Comparison of ENCODE assay signal across 19 cellular contexts in genomic region chr1:16256478-16256877, GRCh38. TPM values are rescaled to one million over a fixed set of nuclear protein-coding genes. Genes with fewer than 3 reads are reported as not detected.
DNase-seq lines count a peak whose midpoint lies in the region; ATAC-seq and TF ChIP-seq lines count a peak whose summit lies in the region.
"Had no signal": no experiment of that assay in that cellular context is flagged by ENCODE, and none has a peak within 500 bp of the region (broad histone marks: within the 10 kb centered on the region; RNA-seq: fewer than 3 reads in every experiment).

No MANE protein-coding gene starts in this region.

- H3K36me3 ChIP-seq in GM23338 (ENCODE audit: insufficient read depth) (peaks cover 6% of the 10 kb centered on the region; the same call in 1 of the 2 replicates), trophoblast cell (ENCODE audit: control insufficient read depth in 1 of 2, insufficient read depth in 2 of 2, low read length in 2 of 2) (peaks cover 13 to 19% of the 10 kb centered on the region in 2 experiments)

- no peak overlapping the region for H2BK12ac ChIP-seq in trophoblast cell (ENCODE audit: low read length)

- H2AFZ ChIP-seq in GM23338 (no peak overlapping the region), trophoblast cell (ENCODE audit: insufficient read depth, low read length, poor library complexity) (no peak overlapping the region)

- H3K23ac ChIP-seq in trophoblast cell (ENCODE audit: low read length) = no peak overlapping the region

- no peaks in the 10 kb centered on the region; the same call in 1 of the 2 replicates for H3K79me2 ChIP-seq in GM23338 (replicated peaks; ENCODE audit: insufficient read depth)
- H3K79me2 ChIP-seq in trophoblast cell (ENCODE audit: control insufficient read depth, insufficient read depth, low read length, poor library complexity) = no peaks in the 10 kb centered on the region

- no peak overlapping the region for H2BK5ac ChIP-seq in trophoblast cell (ENCODE audit: low read depth, low read length, poor library complexity)

- H3K4me1 ChIP-seq in GM23338 (ENCODE audit: insufficient read depth) (peaks cover 4% of the 10 kb centered on the region; the same call in 1 of the 2 replicates), trophoblast cell (ENCODE audit: control insufficient read depth in 1 of 2, insufficient read depth in 2 of 2, low read length in 2 of 2) (peaks cover 0 to 3% of the 10 kb centered on the region in 2 experiments)

- no peaks in the 10 kb centered on the region for H3K27me3 ChIP-seq in CD4-positive, alpha-beta T cell (ENCODE audit: control insufficient read depth, insufficient read depth, low read length)
- H3K27me3 ChIP-seq in GM23338 (ENCODE audit: insufficient read depth) = no peaks in the 10 kb centered on the region
- H3K27me3 ChIP-seq in trophoblast cell (ENCODE audit: insufficient read depth, low read length) = no peaks in the 10 kb centered on the region

- H3K9me3 ChIP-seq in CD4-positive, alpha-beta T cell (ENCODE audit: control insufficient read depth, low read length) = no peaks in the 10 kb centered on the region
- H3K9me3 ChIP-seq in trophoblast cell (ENCODE audit: insufficient read depth, low read depth, low read length) = no peaks in the 10 kb centered on the region

- peaks cover 65% of the 10 kb centered on the region for H3K36me3 Mint-ChIP-seq in CD4-positive, alpha-beta T cell (ENCODE audit: low read depth)
- H3K36me3 Mint-ChIP-seq in GM23338 (ENCODE audit: low read depth) (peaks cover 2% of the 10 kb centered on the region; the same call in 2 of the 3 replicates), brain (peaks cover 59% of the 10 kb centered on the region)

- no peak for DNase-seq in CD4-positive, alpha-beta T cell
- DNase-seq in GM23338 (ENCODE audit: low spot score) (no peak), trophoblast cell (peak; percentile 52 to 60), RWPE1 (ENCODE audit: low spot score) (no peak), erythroblast (lab: John Stamatoyannopoulos, UW) (no peak)
- DNase-seq: CD4-positive, CD25-positive, alpha-beta regulatory T cell; DND-41; NCI-H1105; NCI-H146; NCI-H2029 treated with DMSO at 0.1 percent for 48 hours; NCI-H226; NCI-H510A treated with DMSO at 0.1 percent for 48 hours; NCI-H748 treated with DMSO at 0.1 percent for 48 hours; NK-92 treated with Interleukin-12 subunit alpha and Interleukin-12 subunit beta, amount 100 ng/mL, for 24 hours; SIG-M5 had no signal

- H3K27ac ChIP-seq in CD4-positive, alpha-beta T cell (ENCODE audit: low read depth, low read length) = no peak overlapping the region
- H3K27ac ChIP-seq in GM23338 (ENCODE audit: low read depth) (no peak overlapping the region), trophoblast cell (ENCODE audit: low read depth, low read length) (no peak overlapping the region), RWPE1 (no peak overlapping the region)

- no peaks in the 10 kb centered on the region for H3K9me3 Mint-ChIP-seq in CD4-positive, alpha-beta T cell
- H3K9me3 Mint-ChIP-seq in GM23338 (no peaks in the 10 kb centered on the region), brain (no peaks in the 10 kb centered on the region)
- H3K9me3 Mint-ChIP-seq: IgD-negative memory B cell had no signal

- H4K12ac ChIP-seq in trophoblast cell (ENCODE audit: low read depth, low read length) = no peak overlapping the region

- no peak overlapping the region for H3K14ac ChIP-seq in trophoblast cell (ENCODE audit: low read length)

- no peak for ATAC-seq in CD4-positive, alpha-beta T cell (ENCODE audit: poor library complexity)
- ATAC-seq in GM23338 (no peak), HG03135 (IDR thresholded peaks at IDR 0.05; ENCODE audit: unreplicated experiment) (no peak)
- ATAC-seq: SK-N-SH treated with all-trans-retinoic acid at 6 μM for 48 hours had no signal

- peaks cover 4% of the 10 kb centered on the region for H3K4me1 Mint-ChIP-seq in CD4-positive, alpha-beta T cell (ENCODE audit: low read depth)
- H3K4me1 Mint-ChIP-seq in GM23338 (peaks cover 18% of the 10 kb centered on the region), brain (peaks cover 20% of the 10 kb centered on the region)
- H3K4me1 Mint-ChIP-seq: IgD-negative memory B cell had no signal

- CTCF ChIA-PET in CD4-positive, alpha-beta T cell (lab: Charles Lee) = no interaction called here
- CTCF ChIA-PET in RWPE1 (lab: Yijun Ruan, JAX) = no interaction called here

- H3K4me2 ChIP-seq in GM23338 (no peak overlapping the region), trophoblast cell (ENCODE audit: low read length) (no peak overlapping the region)

- no peaks in the 10 kb centered on the region for H3K9me2 ChIP-seq in GM23338 (ENCODE audit: insufficient read depth)

- H3K4ac ChIP-seq in trophoblast cell (ENCODE audit: low read depth, low read length) = no peak overlapping the region

- H3K79me1 ChIP-seq in trophoblast cell (ENCODE audit: low read length) = peaks cover 3% of the 10 kb centered on the region

- H3K4me3 Mint-ChIP-seq in CD4-positive, alpha-beta T cell = no peak overlapping the region
- H3K4me3 Mint-ChIP-seq in GM23338 (no peak overlapping the region), brain (no peak overlapping the region)
- H3K4me3 Mint-ChIP-seq: CD4-positive, CD25-positive, alpha-beta regulatory T cell; IgD-negative memory B cell had no signal

- no peak for TF ChIP-seq CTCF in CD4-positive, alpha-beta T cell (IDR thresholded peaks at IDR 0.05)
- TF ChIP-seq CTCF in GM23338 (conservative IDR thresholded peaks at IDR 0.05; ENCODE audit: low read depth in 2 of 2) = no peak
- TF ChIP-seq CTCF in brain (conservative IDR thresholded peaks at IDR 0.05) = no peak
- no peak for TF ChIP-seq CTCF in RWPE1 (conservative IDR thresholded peaks at IDR 0.05; ENCODE audit: low read depth)

- intact Hi-C loops in CD4-positive, alpha-beta T cell (cut with DNase I, micrococcal nuclease) = no loop called here

- no peak overlapping the region for H4K91ac ChIP-seq in trophoblast cell (ENCODE audit: low read depth, low read length)

- H3K9ac ChIP-seq in trophoblast cell (ENCODE audit: low read length) = no peak overlapping the region

- no peak for TF ChIP-seq POLR2A in erythroblast (IDR thresholded peaks at IDR 0.05; ENCODE audit: low read length)

- 0 out of 2 replicates have a peak, but pooled peaks cover 8% of the 10 kb centered on the region for H4K20me1 ChIP-seq in GM23338 (replicated peaks; ENCODE audit: insufficient read depth)

- peak overlapping the region; percentile 35 for H3K27ac Mint-ChIP-seq in CD4-positive, alpha-beta T cell
- peak overlapping the region; percentile 49 for H3K27ac Mint-ChIP-seq in GM23338
- H3K27ac Mint-ChIP-seq in brain = peak overlapping the region in 3 of 5 experiments; percentile 14 to 20 (median 15)

- POLR2A ChIA-PET in CD4-positive, alpha-beta T cell (lab: Charles Lee) = no interaction called here
- POLR2A ChIA-PET in RWPE1 (lab: Yijun Ruan, JAX; ENCODE audit: low non-redundant PET) = no interaction called here

- no peaks in the 10 kb centered on the region for H3K27me3 Mint-ChIP-seq in CD4-positive, alpha-beta T cell
- H3K27me3 Mint-ChIP-seq in GM23338 (ENCODE audit: insufficient read depth, low read depth, poor library complexity) = no peaks in the 10 kb centered on the region
- H3K27me3 Mint-ChIP-seq in brain = no peaks in the 10 kb centered on the region
- H3K27me3 Mint-ChIP-seq: CD4-positive, CD25-positive, alpha-beta regulatory T cell; IgD-negative memory B cell had no signal

- H4K8ac ChIP-seq in trophoblast cell (ENCODE audit: low read depth, low read length) = no peak overlapping the region

- no CpG with 5 or more reads among the region's 4 CpGs for WGBS in trophoblast cell (ENCODE audit: extremely low coverage, insufficient coverage, insufficient read length)

- 0 out of 2 replicates have a peak, but pooled peaks cover 3% of the 10 kb centered on the region for H3F3A ChIP-seq in GM23338 (replicated peaks; ENCODE audit: low read depth)

- no peak overlapping the region for H2AK5ac ChIP-seq in trophoblast cell (ENCODE audit: low read length)

- H2BK120ac ChIP-seq in trophoblast cell (ENCODE audit: insufficient read depth, low read length, poor library complexity) = no peak overlapping the region

- H3K18ac ChIP-seq in trophoblast cell (ENCODE audit: low read length) = no peak overlapping the region

- H3K4me3 ChIP-seq in GM23338 (no peak overlapping the region), trophoblast cell (ENCODE audit: low read depth, low read length) (no peak overlapping the region)

TF ChIP-seq in GM23338, 12 proteins besides CTCF, POLR2A, EP300 and RAD21 (continues in another document):
- TF ChIP-seq EZH2phosphoT487 (IDR thresholded peaks at IDR 0.05; ENCODE audit: unreplicated experiment) (no peak), POLR2AphosphoS5 (IDR thresholded peaks at IDR 0.05; ENCODE audit: low read depth) (no peak)
- TF ChIP-seq, protein P1, sequence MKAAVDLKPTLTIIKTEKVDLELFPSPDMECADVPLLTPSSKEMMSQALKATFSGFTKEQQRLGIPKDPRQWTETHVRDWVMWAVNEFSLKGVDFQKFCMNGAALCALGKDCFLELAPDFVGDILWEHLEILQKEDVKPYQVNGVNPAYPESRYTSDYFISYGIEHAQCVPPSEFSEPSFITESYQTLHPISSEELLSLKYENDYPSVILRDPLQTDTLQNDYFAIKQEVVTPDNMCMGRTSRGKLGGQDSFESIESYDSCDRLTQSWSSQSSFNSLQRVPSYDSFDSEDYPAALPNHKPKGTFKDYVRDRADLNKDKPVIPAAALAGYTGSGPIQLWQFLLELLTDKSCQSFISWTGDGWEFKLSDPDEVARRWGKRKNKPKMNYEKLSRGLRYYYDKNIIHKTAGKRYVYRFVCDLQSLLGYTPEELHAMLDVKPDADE (IDR thresholded peaks at IDR 0.05) = no peak

RNA-seq across cellular contexts. Expression of gene CPLANE2, which starts 19.5 kb away (rescaled TPM):
- 1 to 10 TPM; 5.3 to 8.4 TPM for total RNA-seq in CD4-positive, alpha-beta T cell
- 1.6 and 1.8 TPM in 2 replicates for total RNA-seq in GM23338 (2014; rRNA removed; shearing (Covaris generic))
- polyA plus RNA-seq in GM23338 (2016; fragmentation: Nextera tagmentation; extraction: Ambion mirVana) = 0.44 and 1.1 TPM in 2 replicates
- polyA plus RNA-seq in brain (ENCODE audit: insufficient read depth, low read depth, low replicate concordance) = 17.4 TPM
- polyA plus RNA-seq in trophoblast cell (2013) = 1.8 and 4.1 TPM in 2 replicates

RNA-seq across cellular contexts. Expression of gene ARHGEF19, which starts 44.0 kb away (rescaled TPM):
- total RNA-seq in CD4-positive, alpha-beta T cell = 1 to 10 TPM; 3.8 to 5.8 TPM
- total RNA-seq in GM23338 (2014; rRNA removed; shearing (Covaris generic)) = 37.5 and 46.4 TPM in 2 replicates
- 19.5 and 22.5 TPM in 2 replicates for polyA plus RNA-seq in GM23338 (2016; fragmentation: Nextera tagmentation; extraction: Ambion mirVana)
- 33.6 TPM for polyA plus RNA-seq in brain (ENCODE audit: insufficient read depth, low read depth, low replicate concordance)
- polyA plus RNA-seq in trophoblast cell (2013) = 10.9 and 12.8 TPM in 2 replicates

Comparison
In these comparisons a context has a peak if more than half of its experiments do, and no peak if none do; other contexts are left out.
1. DNase-seq: peak in trophoblast cell (2 of 2); none in CD4-positive, alpha-beta T cell (0 of 10), GM23338 (single experiment), RWPE1 (single experiment) and erythroblast (0 of 2).
2. Peak in every context shown above with its lines, with median percentiles within 50 percentile points of each other: H3K27ac Mint-ChIP-seq.